Comparison of ENCODE assay signal across 8 cellular contexts in the genomic region with DNA sequence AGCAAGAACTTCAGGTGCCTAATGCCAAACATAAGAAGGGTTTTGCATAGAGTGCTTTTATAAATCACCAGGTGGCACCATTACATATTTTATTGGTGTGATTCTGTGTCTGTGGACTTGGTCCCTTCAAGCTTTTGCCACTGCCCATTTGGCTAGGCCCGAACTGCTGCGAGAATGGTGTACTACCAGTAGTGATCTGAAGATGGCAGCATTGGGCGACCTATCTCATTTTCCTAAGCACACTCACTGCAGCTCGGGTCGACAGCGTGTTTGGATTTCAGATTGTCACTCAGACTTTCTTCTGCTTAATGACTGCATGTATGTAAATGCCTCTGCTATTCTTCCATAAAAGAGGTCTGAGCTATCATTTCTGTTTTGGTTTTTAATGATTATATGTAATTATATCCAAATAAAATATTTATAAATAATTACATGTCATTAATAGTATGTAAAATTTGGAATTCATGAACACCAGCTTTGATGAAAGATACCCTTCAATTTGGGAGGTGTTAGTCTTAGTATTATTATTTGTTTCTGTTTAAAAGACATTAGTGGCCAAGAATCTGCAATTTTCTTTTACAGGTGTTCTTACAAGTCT.
DNase-seq lines count a peak whose midpoint lies in the region; ATAC-seq and TF ChIP-seq lines count a peak whose summit lies in the region.

No MANE protein-coding gene starts in this region.

- DNase-seq in CD14-positive monocyte (ENCODE audit: low spot score) (peak; percentile 52), GM19240 (ENCODE audit: insufficient read length, low spot score) (peak; percentile 35), NCI-H226 (peak; percentile 69), kidney tubule cell (ENCODE audit: low spot score) (peak; percentile 80)
- peak in 3 of 4 experiments; percentile 2 to 23 (median 13) for DNase-seq in activated CD4-positive, CD25-positive, alpha-beta regulatory T cell (lab: John Stamatoyannopoulos, UW)
- DNase-seq in central memory CD4-positive, alpha-beta T cell, result peak; percentile 34
- DNase-seq in stimulated activated CD4-positive, alpha-beta T cell treated with anti-CD3 and anti-CD28 coated beads, Interleukin-4, amount 100 ng/mL, for 4 hours, result peak; percentile 20 to 39

- H3K27ac Mint-ChIP-seq in CD14-positive monocyte, result no peak overlapping the region

- TF ChIP-seq CTCF in CD14-positive monocyte (IDR thresholded peaks at IDR 0.05), result peak; percentile 79

- H3K4me3 Mint-ChIP-seq in CD14-positive monocyte, result no peak overlapping the region

- peak; percentile 99 for ATAC-seq in HG03342 (IDR thresholded peaks at IDR 0.05; ENCODE audit: unreplicated experiment)

- H3K4me1 Mint-ChIP-seq in CD14-positive monocyte, result peaks cover 7% of the 10 kb centered on the region

- H3K9me3 Mint-ChIP-seq in CD14-positive monocyte, result peaks cover 0 to 2% (median 0%) of the 10 kb centered on the region in 7 donors

- intact Hi-C loops in CD14-positive monocyte (cut with micrococcal nuclease), result no loop called here

- H3K36me3 Mint-ChIP-seq in CD14-positive monocyte, result no peaks in the 10 kb centered on the region

- peaks cover 3 to 6% (median 5%) of the 10 kb centered on the region in 3 donors for H3K27me3 Mint-ChIP-seq in CD14-positive monocyte (ENCODE audit: low read depth in 3 of 3)

Comparison
In these comparisons a context has a peak if more than half of its experiments do, and no peak if none do; other contexts are left out.
1. Peak in every context shown above with its lines: DNase-seq and ATAC-seq.
2. DNase-seq: peak in every context shown above with its lines; median percentile 80 in kidney tubule cell; 69 in NCI-H226; 52 in CD14-positive monocyte; 35 in GM19240; 34 in central memory CD4-positive, alpha-beta T cell; 30 in stimulated activated CD4-positive, alpha-beta T cell treated with anti-CD3 and anti-CD28 coated beads, Interleukin-4, amount 100 ng/mL, for 4 hours; 13 in activated CD4-positive, CD25-positive, alpha-beta regulatory T cell.